Comparison of ENCODE assay signal across 8 cellular contexts in genomic region chr5:163506726-163507125, GRCh38. TPM values are rescaled to one million over a fixed set of nuclear protein-coding genes. Genes with fewer than 3 reads are reported as not detected.
DNase-seq lines count a peak whose midpoint lies in the region; ATAC-seq and TF ChIP-seq lines count a peak whose summit lies in the region.

No MANE protein-coding gene starts in this region.

- H3K9me3 Mint-ChIP-seq in activated T-helper 2 cell treated with anti-CD3 and anti-CD28 coated beads, Interferon-gamma antibody, Interleukin-2, Interleukin-4, amounts not matched to agents 10 μg/mL and 5 μg/mL and 100 μg/mL, durations not matched to agents 14 hours and 24 hours and 36 hours = no peaks in the 10 kb centered on the region

- no peaks in the 10 kb centered on the region for H3K27me3 Mint-ChIP-seq in activated T-helper 2 cell treated with anti-CD3 and anti-CD28 coated beads, Interferon-gamma antibody, Interleukin-2, Interleukin-4, amounts not matched to agents 10 μg/mL and 5 μg/mL and 100 μg/mL, durations not matched to agents 14 hours and 24 hours and 36 hours (ENCODE audit: low read depth)

- CTCF ChIA-PET in AG04450 (lab: Charles Lee) = interaction anchor here (0.7 to 1.0 kb wide), 2 partner anchors 23 to 33 kb away, joined by 3 to 5 read pairs; no protein-coding TSS in a partner anchor

- peaks cover 35% of the 10 kb centered on the region for H3K36me3 Mint-ChIP-seq in activated T-helper 2 cell treated with anti-CD3 and anti-CD28 coated beads, Interferon-gamma antibody, Interleukin-2, Interleukin-4, amounts not matched to agents 10 μg/mL and 5 μg/mL and 100 μg/mL, durations not matched to agents 14 hours and 24 hours and 36 hours (ENCODE audit: low read depth)

- intact Hi-C loops in activated T-helper 2 cell treated with anti-CD3 and anti-CD28 coated beads, Interferon-gamma antibody, Interleukin-2, Interleukin-4, amounts not matched to agents 10 μg/mL and 5 μg/mL and 100 μg/mL, durations not matched to agents 14 hours and 24 hours and 36 hours (cut with micrococcal nuclease) = loop anchor here (2.0 kb wide), 2 partner anchors 26 to 58 kb away; no protein-coding TSS in a partner anchor
- intact Hi-C loops in stomach (cut with DNase I; ENCODE audit: low total_unique reads) = no loop called here

- H3K27me3 ChIP-seq in AG04450 (ENCODE audit: control insufficient read depth, insufficient read depth, low read length) (no peaks in the 10 kb centered on the region), HAP-1 (ENCODE audit: low read depth) (no peaks in the 10 kb centered on the region), stomach (no peaks in the 10 kb centered on the region)

- no peak for TF ChIP-seq EP300 in stomach (IDR thresholded peaks at IDR 0.05)

- H3K36me3 ChIP-seq in HAP-1 (replicated peaks) (peaks cover 2% of the 10 kb centered on the region), stomach (peaks cover 0 to 2% (median 0%) of the 10 kb centered on the region in 4 donors)

- H3K27ac Mint-ChIP-seq in activated T-helper 2 cell treated with anti-CD3 and anti-CD28 coated beads, Interferon-gamma antibody, Interleukin-2, Interleukin-4, amounts not matched to agents 10 μg/mL and 5 μg/mL and 100 μg/mL, durations not matched to agents 14 hours and 24 hours and 36 hours = peak overlapping the region; percentile 99

- TF ChIP-seq CTCF in AG04450 (IDR thresholded peaks at IDR 0.05; ENCODE audit: low read depth, low read length) (no peak), stomach (IDR thresholded peaks at IDR 0.05) (no peak)

- H3K4me1 ChIP-seq in HAP-1 = peaks cover 37% of the 10 kb centered on the region
- H3K4me1 ChIP-seq in stomach = peaks cover 23 to 84% (median 56%) of the 10 kb centered on the region in 4 donors

- 0 to 5% (median 1%) methylated on average over 8 of the region's 8 CpGs for WGBS in stomach, 5 donors

- DNase-seq in AG04450 (ENCODE audit: low read depth, low spot score) (no peak), HAP-1 (ENCODE audit: low spot score in 2 of 2) (no peak), stomach (no peak), mucosa of gallbladder (ENCODE audit: low spot score) (no peak), NCI-H748 (lab: John Stamatoyannopoulos, UW; ENCODE audit: unreplicated experiment) (no peak)
- DNase-seq in activated T-helper 2 cell treated with anti-CD3 and anti-CD28 coated beads, Interferon-gamma antibody, Interleukin-2, Interleukin-4, amounts not matched to agents 10 μg/mL and 5 μg/mL and 100 μg/mL, durations not matched to agents 14 hours and 24 hours and 36 hours (ENCODE audit: low spot score) = no peak

- H3K4me1 Mint-ChIP-seq in activated T-helper 2 cell treated with anti-CD3 and anti-CD28 coated beads, Interferon-gamma antibody, Interleukin-2, Interleukin-4, amounts not matched to agents 10 μg/mL and 5 μg/mL and 100 μg/mL, durations not matched to agents 14 hours and 24 hours and 36 hours (ENCODE audit: low read depth) = peaks cover 41% of the 10 kb centered on the region

- no peaks in the 10 kb centered on the region for H3K9me3 ChIP-seq in AG04450 (ENCODE audit: control insufficient read depth, insufficient read depth, low read length)
- H3K9me3 ChIP-seq in HAP-1 = no peaks in the 10 kb centered on the region
- H3K9me3 ChIP-seq in iPS-18c (ENCODE audit: control insufficient read depth, insufficient read depth, low read length) = no peaks in the 10 kb centered on the region
- no peaks in the 10 kb centered on the region for H3K9me3 ChIP-seq in stomach

- H3K4me3 ChIP-seq in AG04450 (ENCODE audit: low read depth, low read length) (peak overlapping the region; percentile 88), HAP-1 (peak overlapping the region; percentile 85), iPS-18c (ENCODE audit: insufficient read depth, low read depth, low read length) (peak overlapping the region; percentile 89; the same call in 1 of the 2 replicates), stomach (peak overlapping the region; percentile 67 to 82 (median 77))

- in situ Hi-C loops in HAP-1 (cut with MboI; ENCODE audit: low sequenced_read_pairs) = no loop called here

- H3K27ac ChIP-seq in AG04450 (ENCODE audit: low read depth, low read length) = no peak overlapping the region
- peak overlapping the region in 4 of 5 donors; percentile 94 to 99 (median 98) for H3K27ac ChIP-seq in stomach

- ATAC-seq in GM18909 (IDR thresholded peaks at IDR 0.05; ENCODE audit: poor library complexity, unreplicated experiment) = no peak

- POLR2A ChIA-PET in AG04450 (lab: Yijun Ruan, JAX) = interaction anchor here (1.0 kb wide), 1 partner anchor 47 kb away, joined by 3 read pairs; the partner anchor contains the start of genes HMMR and NUDCD2

- no peak for TF ChIP-seq POLR2A in stomach (IDR thresholded peaks at IDR 0.05)

- H3K4me3 Mint-ChIP-seq in activated T-helper 2 cell treated with anti-CD3 and anti-CD28 coated beads, Interferon-gamma antibody, Interleukin-2, Interleukin-4, amounts not matched to agents 10 μg/mL and 5 μg/mL and 100 μg/mL, durations not matched to agents 14 hours and 24 hours and 36 hours (ENCODE audit: low read depth) = peak overlapping the region; percentile 87

RNA-seq across cellular contexts. Expression of gene MAT2B, which starts 1.3 kb away (rescaled TPM):
- 59.5 and 86.4 TPM in 2 replicates for polyA plus RNA-seq in AG04450 (2011; rRNA removed)
- 54.3 and 61.9 TPM in 2 replicates for polyA minus RNA-seq in AG04450 (2011; rRNA and poly(A)+ RNA removed)
- total RNA-seq in activated T-helper 2 cell treated with anti-CD3 and anti-CD28 coated beads, Interferon-gamma antibody, Interleukin-2, Interleukin-4, amounts not matched to agents 10 μg/mL and 5 μg/mL and 100 μg/mL, durations not matched to agents 14 hours and 24 hours and 36 hours = 93.2 and 98.9 TPM in 2 replicates
- 10 to 100 TPM in 4 of 5 donors, 1 to 10 TPM in 1; 6.7 to 84.3 (median 32.6) TPM for total RNA-seq in stomach
- 10 to 100 TPM; 38.4 to 65.1 (median 47.2) TPM for polyA plus RNA-seq in stomach
- 65.3 TPM for total RNA-seq in mucosa of gallbladder

RNA-seq across cellular contexts. Expression of gene HMMR, which starts 46.3 kb away (rescaled TPM):
- polyA plus RNA-seq in AG04450 (2011; rRNA removed) (6.3 and 12.5 TPM in 2 replicates), stomach (1 to 10 TPM in 2 of 3 donors, under 1 TPM in 1; 0.15 to 3.6 (median 2.9) TPM)
- 1.6 and 2.5 TPM in 2 replicates for polyA minus RNA-seq in AG04450 (2011; rRNA and poly(A)+ RNA removed)
- 39.3 and 40.3 TPM in 2 replicates for total RNA-seq in activated T-helper 2 cell treated with anti-CD3 and anti-CD28 coated beads, Interferon-gamma antibody, Interleukin-2, Interleukin-4, amounts not matched to agents 10 μg/mL and 5 μg/mL and 100 μg/mL, durations not matched to agents 14 hours and 24 hours and 36 hours
- total RNA-seq in stomach (10 to 100 TPM in 2 of 5 donors, 1 to 10 TPM in 3; 1.7 to 37.5 (median 5.8) TPM), mucosa of gallbladder (1.8 TPM)

RNA-seq across cellular contexts. Expression of gene NUDCD2, which starts 46.8 kb away (rescaled TPM):
- polyA plus RNA-seq in AG04450 (2011; rRNA removed) (3.8 and 5.6 TPM in 2 replicates), stomach (1 to 10 TPM; 5.7 to 8.4 (median 5.9) TPM)
- polyA minus RNA-seq in AG04450 (2011; rRNA and poly(A)+ RNA removed) = 1.4 and 1.8 TPM in 2 replicates
- 39.6 and 48.0 TPM in 2 replicates for total RNA-seq in activated T-helper 2 cell treated with anti-CD3 and anti-CD28 coated beads, Interferon-gamma antibody, Interleukin-2, Interleukin-4, amounts not matched to agents 10 μg/mL and 5 μg/mL and 100 μg/mL, durations not matched to agents 14 hours and 24 hours and 36 hours
- total RNA-seq in stomach (10 to 100 TPM in 2 of 5 donors, 1 to 10 TPM in 2, not detected in 1; 1.2 to 15.1 (median 9.0) TPM), mucosa of gallbladder (34.5 TPM)
